ENCODE assay signal across 13 cellular contexts in the genomic region with DNA sequence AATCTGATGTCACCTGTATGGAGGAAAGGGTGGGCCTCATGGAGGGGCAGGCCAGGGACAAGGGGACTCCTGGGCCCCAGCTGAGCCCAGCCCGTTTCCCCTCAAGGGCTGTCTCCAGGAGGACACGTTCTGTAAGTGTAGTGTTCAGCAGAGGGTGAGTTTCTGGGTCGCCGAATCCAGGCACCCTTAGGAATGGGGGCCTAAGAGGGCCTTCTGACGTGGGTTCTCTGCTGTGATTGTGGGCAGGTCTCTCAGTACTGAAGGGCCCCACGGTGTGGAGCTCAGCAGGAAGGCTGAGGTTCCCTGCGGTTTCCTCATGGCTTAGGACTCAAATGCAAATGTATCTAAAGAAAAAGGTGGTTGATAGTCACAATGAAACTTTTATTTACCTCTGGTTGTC. TPM values are rescaled to one million over a fixed set of nuclear protein-coding genes. Genes with fewer than 3 reads are reported as not detected.
DNase-seq lines count a peak whose midpoint lies in the region; ATAC-seq and TF ChIP-seq lines count a peak whose summit lies in the region.
"Had no signal": no experiment of that assay in that cellular context is flagged by ENCODE, and none has a peak within 500 bp of the region (broad histone marks: within the 10 kb centered on the region; RNA-seq: fewer than 3 reads in every experiment).

No MANE protein-coding gene starts in this region.

- no peaks in the 10 kb centered on the region for H3K27me3 ChIP-seq in upper lobe of right lung

- intact Hi-C loops in upper lobe of right lung (cut with DNase I), result no loop called here

- no peaks in the 10 kb centered on the region for H3K9me3 Mint-ChIP-seq in IgD-negative memory B cell
- H3K9me3 Mint-ChIP-seq in activated naive CD8-positive, alpha-beta T cell treated with anti-CD3 and anti-CD28 coated beads for 36 hours, result no peaks in the 10 kb centered on the region
- H3K9me3 Mint-ChIP-seq: brain had no signal

- peaks cover 23% of the 10 kb centered on the region for H3K36me3 ChIP-seq in upper lobe of right lung

- no peaks in the 10 kb centered on the region for H3K27me3 Mint-ChIP-seq in IgD-negative memory B cell
- H3K27me3 Mint-ChIP-seq in activated naive CD8-positive, alpha-beta T cell treated with anti-CD3 and anti-CD28 coated beads for 36 hours, result no peaks in the 10 kb centered on the region
- H3K27me3 Mint-ChIP-seq: brain had no signal

- TF ChIP-seq CTCF in upper lobe of right lung (IDR thresholded peaks at IDR 0.05), result no peak

- ATAC-seq in activated CD4-positive, CD25-positive, alpha-beta regulatory T cell treated with anti-CD3 and anti-CD28 coated beads, Interleukin-2, amount 50 U/mL, for 24 hours, result peak; percentile 69 to 82
- ATAC-seq in HG02973 (IDR thresholded peaks at IDR 0.05; ENCODE audit: unreplicated experiment) (no peak), upper lobe of right lung (no peak)

- H3K9me3 ChIP-seq in upper lobe of right lung, result no peaks in the 10 kb centered on the region

- H3K27ac Mint-ChIP-seq in IgD-negative memory B cell, result peak overlapping the region; percentile 75 to 92 (median 81)
- peak overlapping the region; percentile 71 for H3K27ac Mint-ChIP-seq in activated naive CD8-positive, alpha-beta T cell treated with anti-CD3 and anti-CD28 coated beads for 36 hours

- H3K4me1 Mint-ChIP-seq in IgD-negative memory B cell, result peaks cover 15 to 24% (median 23%) of the 10 kb centered on the region in 3 donors
- peaks cover 30% of the 10 kb centered on the region for H3K4me1 Mint-ChIP-seq in activated naive CD8-positive, alpha-beta T cell treated with anti-CD3 and anti-CD28 coated beads for 36 hours

- H3K4me3 Mint-ChIP-seq in IgD-negative memory B cell, result peak overlapping the region; percentile 47 to 91 (median 76)
- H3K4me3 Mint-ChIP-seq in activated naive CD8-positive, alpha-beta T cell treated with anti-CD3 and anti-CD28 coated beads for 36 hours, result peak overlapping the region; percentile 26
- H3K4me3 Mint-ChIP-seq: brain had no signal

- peaks cover 4% of the 10 kb centered on the region for H3K4me1 ChIP-seq in upper lobe of right lung

- no peak overlapping the region for H3K4me3 ChIP-seq in upper lobe of right lung
- H3K4me3 ChIP-seq: PC-9 had no signal

- no peak overlapping the region for H3K27ac ChIP-seq in upper lobe of right lung
- H3K27ac ChIP-seq: 22Rv1, PC-9 had no signal

- no peak for DNase-seq in activated CD4-positive, CD25-positive, alpha-beta regulatory T cell treated with anti-CD3 and anti-CD28 coated beads, Interleukin-2, amount 50 U/mL, for 72 hours
- DNase-seq in activated naive CD8-positive, alpha-beta T cell treated with anti-CD3 and anti-CD28 coated beads for 36 hours, result peak; percentile 48
- peak in 2 of 3 donors; percentile 19 to 23 for DNase-seq in stimulated activated CD4-positive, alpha-beta T cell treated with anti-CD3 and anti-CD28 coated beads, TNF-alpha, amount 100 ng/mL, for 48 hours (ENCODE audit: low read depth in 3 of 3)
- DNase-seq in upper lobe of right lung (no peak), NCI-H82 treated with DMSO at 0.1 percent for 48 hours (lab: John Stamatoyannopoulos, UW; ENCODE audit: unreplicated experiment) (no peak)
- DNase-seq: NCI-H1930, occipital lobe, PC-9 had no signal

- H3K36me3 Mint-ChIP-seq in IgD-negative memory B cell, result peaks cover 5% of the 10 kb centered on the region
- H3K36me3 Mint-ChIP-seq in activated naive CD8-positive, alpha-beta T cell treated with anti-CD3 and anti-CD28 coated beads for 36 hours, result peaks cover 25% of the 10 kb centered on the region

RNA-seq across cellular contexts. Expression of a gene that starts 6.5 kb away (rescaled TPM):
- 10.9 TPM for polyA plus RNA-seq in IgD-negative memory B cell
- total RNA-seq in activated naive CD8-positive, alpha-beta T cell treated with anti-CD3 and anti-CD28 coated beads for 36 hours, result 10 to 100 TPM; 17.3 to 18.2 TPM
- 31.1 TPM for total RNA-seq in upper lobe of right lung

RNA-seq across cellular contexts. Expression of a gene that starts 14.7 kb away (rescaled TPM):
- polyA plus RNA-seq in IgD-negative memory B cell, result 4.9 TPM
- total RNA-seq in activated naive CD8-positive, alpha-beta T cell treated with anti-CD3 and anti-CD28 coated beads for 36 hours, result 10 to 100 TPM; 22.2 to 22.9 TPM
- 22.4 TPM for total RNA-seq in upper lobe of right lung
- total RNA-seq: occipital lobe had no signal

RNA-seq across cellular contexts. Expression of a gene that starts 41.7 kb away (rescaled TPM):
- 130 TPM for polyA plus RNA-seq in IgD-negative memory B cell
- 10 to 100 TPM; 26.4 to 27.2 TPM for total RNA-seq in activated naive CD8-positive, alpha-beta T cell treated with anti-CD3 and anti-CD28 coated beads for 36 hours
- 80.9 TPM for total RNA-seq in upper lobe of right lung

RNA-seq across cellular contexts. Expression of a gene that starts 50.5 kb away (rescaled TPM):
- polyA plus RNA-seq in IgD-negative memory B cell, result 202 TPM
- 10 to 100 TPM; 94.7 to 97.2 TPM for total RNA-seq in activated naive CD8-positive, alpha-beta T cell treated with anti-CD3 and anti-CD28 coated beads for 36 hours
- total RNA-seq in upper lobe of right lung, result 245 TPM

Comparison
In these comparisons a context has a peak if more than half of its experiments do, and no peak if none do; other contexts are left out.
1. ATAC-seq: peak in activated CD4-positive, CD25-positive, alpha-beta regulatory T cell treated with anti-CD3 and anti-CD28 coated beads, Interleukin-2, amount 50 U/mL, for 24 hours (2 of 2); none in HG02973 (single experiment) and upper lobe of right lung (single experiment).
2. DNase-seq: peak in activated naive CD8-positive, alpha-beta T cell treated with anti-CD3 and anti-CD28 coated beads for 36 hours (single experiment) and stimulated activated CD4-positive, alpha-beta T cell treated with anti-CD3 and anti-CD28 coated beads, TNF-alpha, amount 100 ng/mL, for 48 hours (2 of 3); none in activated CD4-positive, CD25-positive, alpha-beta regulatory T cell treated with anti-CD3 and anti-CD28 coated beads, Interleukin-2, amount 50 U/mL, for 72 hours (single experiment), upper lobe of right lung (single experiment) and NCI-H82 treated with DMSO at 0.1 percent for 48 hours (single experiment).